Comparison of ENCODE assay signal across 10 cellular contexts in the genomic region with DNA sequence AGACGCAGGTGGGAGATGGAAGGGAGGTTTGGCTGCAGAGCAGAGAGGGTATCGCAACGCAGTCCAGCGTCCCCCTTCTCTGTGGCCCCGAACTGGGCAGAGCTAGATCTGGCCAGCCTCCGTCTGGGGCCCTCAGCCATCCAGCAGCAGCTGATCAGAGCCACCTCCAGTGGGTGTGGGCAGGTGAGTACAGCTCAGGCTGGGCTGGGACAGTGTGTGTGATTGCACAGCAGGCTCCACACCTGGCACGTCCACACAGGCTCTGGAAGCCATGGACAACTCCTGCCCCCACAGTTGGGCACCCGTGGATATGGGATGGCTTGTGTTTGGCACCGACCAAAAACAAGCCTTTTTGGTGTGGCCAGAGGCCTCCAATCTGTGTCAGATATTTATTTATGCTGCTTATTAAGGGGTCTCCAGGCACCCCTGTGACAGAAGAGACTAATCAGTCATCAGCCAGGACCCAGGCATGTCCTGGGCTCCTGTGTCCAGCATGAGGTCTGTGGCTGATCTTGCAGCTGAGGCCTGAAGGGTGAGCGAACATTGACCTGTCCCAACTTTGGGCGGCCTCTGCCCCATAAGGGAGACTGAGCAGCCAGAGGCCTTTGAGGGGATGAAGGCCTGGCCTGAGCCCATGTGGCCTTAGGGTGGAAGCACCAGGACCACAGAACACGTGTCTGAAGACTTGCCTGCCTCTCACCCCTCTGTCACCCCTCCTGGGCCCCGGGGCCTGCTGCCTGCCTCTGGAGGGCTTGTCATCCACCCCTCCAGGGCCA. TPM values are rescaled to one million over a fixed set of nuclear protein-coding genes. Genes with fewer than 3 reads are reported as not detected.
DNase-seq lines count a peak whose midpoint lies in the region; ATAC-seq and TF ChIP-seq lines count a peak whose summit lies in the region.
"Had no signal": no experiment of that assay in that cellular context is flagged by ENCODE, and none has a peak within 500 bp of the region (broad histone marks: within the 10 kb centered on the region; RNA-seq: fewer than 3 reads in every experiment).

No MANE protein-coding gene starts in this region.

- no peak for ATAC-seq in IMR-90 (ENCODE audit: low read depth)
- ATAC-seq in GM21723 (IDR thresholded peaks at IDR 0.05; ENCODE audit: unreplicated experiment), result no peak

- CTCF ChIA-PET in AG04450 (lab: Charles Lee) (interaction anchor here (3.4 kb wide), 1 partner anchor 8 kb away, joined by 19 read pairs; no protein-coding TSS in a partner anchor), IMR-90 (lab: Yijun Ruan, JAX) (interaction anchor here (0.6 to 0.8 kb wide), 2 partner anchors 71 to 326 kb away, joined by 3 read pairs; no protein-coding TSS in a partner anchor)

- POLR2A ChIA-PET in AG04450 (lab: Yijun Ruan, JAX), result interaction anchor here (1.5 to 2.5 kb wide), 3 partner anchors 79 to 124 kb away, joined by 4 to 11 read pairs (median 5); partner anchors contain the start of gene TOB2
- POLR2A ChIA-PET in IMR-90 (lab: Charles Lee; ENCODE audit: unreplicated experiment), result interaction anchor here (0.5 kb wide), 1 partner anchor 334 kb away, joined by 5 read pairs; no protein-coding TSS in a partner anchor

- H3K4me3 ChIP-seq in AG04450 (ENCODE audit: low read depth, low read length) (no peak overlapping the region), IMR-90 (ENCODE audit: insufficient read depth, low read depth, low read length) (no peak overlapping the region), neural progenitor cell (no peak overlapping the region)
- H3K4me3 ChIP-seq: lung had no signal

- H3K56ac ChIP-seq in IMR-90 (ENCODE audit: extremely low read depth, insufficient read depth, low read length), result no peak overlapping the region

- H3K4me3 Mint-ChIP-seq in chondrocyte (ENCODE audit: unreplicated experiment), result peak overlapping the region; percentile 38
- H3K4me3 Mint-ChIP-seq in neural progenitor cell, result no peak overlapping the region

- H4K20me1 ChIP-seq in IMR-90 (ENCODE audit: insufficient read depth, low read length) (peaks cover 26% of the 10 kb centered on the region), neural progenitor cell (ENCODE audit: low read depth) (peaks cover 4% of the 10 kb centered on the region)

- H3K14ac ChIP-seq in IMR-90 (replicated peaks; ENCODE audit: low read depth, low read length), result no peak overlapping the region

- H3K27ac Mint-ChIP-seq in chondrocyte (ENCODE audit: unreplicated experiment) (peak overlapping the region; percentile 17), neural progenitor cell (no peak overlapping the region)

- H3K27me3 Mint-ChIP-seq in chondrocyte (ENCODE audit: low read depth) (no peaks in the 10 kb centered on the region), neural progenitor cell (ENCODE audit: insufficient read depth, low read depth) (peaks cover 4% of the 10 kb centered on the region)

- H2BK20ac ChIP-seq in IMR-90 (ENCODE audit: low read depth, low read length), result no peak overlapping the region

- H3K4ac ChIP-seq in IMR-90 (ENCODE audit: low read depth, low read length), result peak overlapping the region; percentile 94

- no peak for TF ChIP-seq RAD21 in IMR-90 (IDR thresholded peaks at IDR 0.05; ENCODE audit: low read length)

- peaks cover 14% of the 10 kb centered on the region for H3F3A ChIP-seq in neural progenitor cell (ENCODE audit: low read depth)

- 91% methylated on average over 5 of the region's 13 CpGs; no CpG with 5 or more reads in 1 of the 2 experiments for WGBS in IMR-90 (ENCODE audit: extremely low coverage in 2 of 2, insufficient read length in 1 of 2), 2 experiments

- no peak overlapping the region for H2BK15ac ChIP-seq in IMR-90 (ENCODE audit: low read depth, low read length)

- in situ Hi-C loops in IMR-90 (cut with MboI; ENCODE audit: low sequenced_read_pairs), result no loop called here

- intact Hi-C loops in IMR-90 (cut with micrococcal nuclease), result no loop called here

- DNase-seq in AG04450 (ENCODE audit: low read depth, low spot score) (no peak), IMR-90 (no peak), chondrocyte (ENCODE audit: low spot score) (no peak), neural progenitor cell (ENCODE audit: low spot score) (no peak), NCI-H82 (lab: John Stamatoyannopoulos, UW) (no peak), amniotic stem cell (lab: John Stamatoyannopoulos, UW) (no peak), NOMO-1 treated with dmso at 0.1 percent for 144 hours (lab: John Stamatoyannopoulos, UW; ENCODE audit: unreplicated experiment) (no peak)
- DNase-seq: NCI-H1092 had no signal

- no peak for TF ChIP-seq POLR2A in IMR-90 (IDR thresholded peaks at IDR 0.05; ENCODE audit: low read depth, low read length)

- H3K9ac ChIP-seq in IMR-90 (ENCODE audit: low read depth, low read length) (no peak overlapping the region), neural progenitor cell (no peak overlapping the region)

- dilution Hi-C loops in IMR-90 (cut with HindIII; ENCODE audit: low sequenced_read_pairs, unreplicated experiment), result no loop called here

- H2AFZ ChIP-seq in IMR-90 (replicated peaks; ENCODE audit: low read length, poor library complexity), result no peak overlapping the region
- no peak overlapping the region for H2AFZ ChIP-seq in neural progenitor cell (replicated peaks)

- no peak overlapping the region for H4K5ac ChIP-seq in IMR-90 (ENCODE audit: low read depth, low read length)

- TF ChIP-seq CTCF in AG04450 (IDR thresholded peaks at IDR 0.05; ENCODE audit: low read depth, low read length), result no peak
- no peak for TF ChIP-seq CTCF in IMR-90 (conservative IDR thresholded peaks at IDR 0.05; ENCODE audit: low read depth, low read length)
- no peak for TF ChIP-seq CTCF in chondrocyte (IDR thresholded peaks at IDR 0.05)
- no peak for TF ChIP-seq CTCF in neural progenitor cell (IDR thresholded peaks at IDR 0.05)

- no peak overlapping the region for H3K4me2 ChIP-seq in IMR-90 (ENCODE audit: low read depth, low read length)
- no peak overlapping the region for H3K4me2 ChIP-seq in neural progenitor cell

- H3K36me3 Mint-ChIP-seq in chondrocyte (ENCODE audit: low read depth) (peaks cover 7% of the 10 kb centered on the region), neural progenitor cell (peaks cover 19% of the 10 kb centered on the region)

- peaks cover 15% of the 10 kb centered on the region; the same call in 1 of the 2 replicates for H3K9me1 ChIP-seq in IMR-90 (ENCODE audit: insufficient read depth, low read length)

- no peak overlapping the region for H2AK9ac ChIP-seq in IMR-90 (replicated peaks; ENCODE audit: low read depth, low read length, poor library complexity)

- peaks cover 6 to 50% of the 10 kb centered on the region in 2 experiments; a peak in 3 of 4 replicates for H3K79me1 ChIP-seq in IMR-90 (ENCODE audit: low read depth in 1 of 2, low read length in 2 of 2)

- H3K36me3 ChIP-seq in IMR-90 (ENCODE audit: control insufficient read depth, insufficient read depth, low read length) (peaks cover 57% of the 10 kb centered on the region), neural progenitor cell (no peaks in the 10 kb centered on the region)

- BruUV-seq in IMR-90 (replicated peaks; lab: Mats Ljungman, UMichigan), result no TSS peak

- H3K27ac ChIP-seq in AG04450 (ENCODE audit: low read depth, low read length), result peak overlapping the region; percentile 98
- peak overlapping the region; percentile 94 for H3K27ac ChIP-seq in IMR-90 (ENCODE audit: insufficient read depth, low read length)
- H3K27ac ChIP-seq in neural progenitor cell, result peak overlapping the region; percentile 29

- H3K4me1 Mint-ChIP-seq in chondrocyte (ENCODE audit: low read depth), result peaks cover 14% of the 10 kb centered on the region
- H3K4me1 Mint-ChIP-seq in neural progenitor cell, result peaks cover 2% of the 10 kb centered on the region

- H3K23ac ChIP-seq in IMR-90 (ENCODE audit: low read depth, low read length), result no peak overlapping the region

- H2BK120ac ChIP-seq in IMR-90 (ENCODE audit: low read depth, low read length), result no peak overlapping the region

- H4K8ac ChIP-seq in IMR-90 (ENCODE audit: low read depth in 2 of 2, low read length in 2 of 2), result peak overlapping the region in 1 of 2 experiments; percentile 94; a peak in 1 of 4 replicates

- H3K4me1 ChIP-seq in IMR-90 (ENCODE audit: control insufficient read depth, insufficient read depth, low read length) (peaks cover 25% of the 10 kb centered on the region), neural progenitor cell (no peaks in the 10 kb centered on the region)

- no peaks in the 10 kb centered on the region; the same call in 1 of the 2 replicates for H3K9me3 ChIP-seq in AG04450 (ENCODE audit: control insufficient read depth, insufficient read depth, low read length)
- H3K9me3 ChIP-seq in IMR-90 (ENCODE audit: control insufficient read depth, insufficient read depth, low read length), result no peaks in the 10 kb centered on the region
- no peaks in the 10 kb centered on the region for H3K9me3 ChIP-seq in neural progenitor cell (ENCODE audit: low read depth)

- peak overlapping the region; percentile 25; the same call in 1 of the 2 replicates for H2AK5ac ChIP-seq in IMR-90 (ENCODE audit: low read depth, low read length)

- H3K79me2 ChIP-seq in neural progenitor cell (ENCODE audit: low read depth), result no peaks in the 10 kb centered on the region

- H3K18ac ChIP-seq in IMR-90 (ENCODE audit: low read depth, low read length), result no peak overlapping the region

- no peaks in the 10 kb centered on the region for H3K9me3 Mint-ChIP-seq in chondrocyte (ENCODE audit: low read depth)
- H3K9me3 Mint-ChIP-seq in neural progenitor cell, result no peaks in the 10 kb centered on the region

- peak overlapping the region; percentile 84 for H4K91ac ChIP-seq in IMR-90 (ENCODE audit: insufficient read depth, low read depth, low read length)

- peak overlapping the region; percentile 82 for H2BK5ac ChIP-seq in IMR-90 (ENCODE audit: low read depth, low read length, poor library complexity, severe bottlenecking)

- H3K27me3 ChIP-seq in AG04450 (ENCODE audit: control insufficient read depth, insufficient read depth, low read length) (no peaks in the 10 kb centered on the region), IMR-90 (ENCODE audit: control insufficient read depth, insufficient read depth, low read length) (no peaks in the 10 kb centered on the region), neural progenitor cell (no peaks in the 10 kb centered on the region)

RNA-seq across cellular contexts. Expression of gene POLR3H, which starts 18.6 kb away (rescaled TPM):
- 36.3 and 41.1 TPM in 2 replicates for polyA plus RNA-seq in AG04450 (2011; rRNA removed)
- polyA minus RNA-seq in AG04450 (2011; rRNA and poly(A)+ RNA removed), result 26.7 and 28.1 TPM in 2 replicates
- total RNA-seq in IMR-90 (2012; rRNA removed), result 37.8 and 39.7 TPM in 2 replicates
- 62.1 and 67.8 TPM in 2 replicates for polyA plus RNA-seq in IMR-90 (2012; rRNA removed)
- polyA plus RNA-seq in IMR-90 (2012; cell fraction: cytosol; rRNA removed), result 47.0 and 48.8 TPM in 2 replicates
- 34.7 and 48.2 TPM in 2 replicates for polyA plus RNA-seq in IMR-90 (2012; cell fraction: nucleus; rRNA removed; ENCODE audit: low replicate concordance)
- 39.6 to 57.3 TPM (median 41.5 TPM) in 3 replicates for total RNA-seq in chondrocyte
- 15.2 and 18.7 TPM in 2 replicates for total RNA-seq in neural progenitor cell (ENCODE audit: low replicate concordance)

RNA-seq across cellular contexts. Expression of gene CSDC2, which starts 35.2 kb away (rescaled TPM):
- polyA plus RNA-seq in AG04450 (2011; rRNA removed) (12.4 and 21.2 TPM in 2 replicates), IMR-90 (2012; rRNA removed) (23.1 and 26.3 TPM in 2 replicates)
- 5.6 and 9.4 TPM in 2 replicates for polyA minus RNA-seq in AG04450 (2011; rRNA and poly(A)+ RNA removed)
- total RNA-seq in IMR-90 (2012; rRNA removed) (2.5 and 2.8 TPM in 2 replicates), chondrocyte (12.7 to 21.7 TPM (median 20.9 TPM) in 3 replicates), neural progenitor cell (ENCODE audit: low replicate concordance) (1.3 TPM in 1 of 2 replicates, not detected in the other)
- 13.8 and 28.0 TPM in 2 replicates for polyA plus RNA-seq in IMR-90 (2012; cell fraction: cytosol; rRNA removed)
- 55.2 and 128 TPM in 2 replicates for polyA plus RNA-seq in IMR-90 (2012; cell fraction: nucleus; rRNA removed; ENCODE audit: low replicate concordance)

RNA-seq across cellular contexts. Expression of gene ACO2, which starts 56.7 kb away (rescaled TPM):
- 32.2 and 44.4 TPM in 2 replicates for polyA plus RNA-seq in AG04450 (2011; rRNA removed)
- 34.1 and 49.3 TPM in 2 replicates for polyA minus RNA-seq in AG04450 (2011; rRNA and poly(A)+ RNA removed)
- total RNA-seq in IMR-90 (2012; rRNA removed), result 65.3 and 71.3 TPM in 2 replicates
- 69.5 and 72.9 TPM in 2 replicates for polyA plus RNA-seq in IMR-90 (2012; rRNA removed)
- 55.7 and 81.0 TPM in 2 replicates for polyA plus RNA-seq in IMR-90 (2012; cell fraction: cytosol; rRNA removed)
- 43.2 and 73.9 TPM in 2 replicates for polyA plus RNA-seq in IMR-90 (2012; cell fraction: nucleus; rRNA removed; ENCODE audit: low replicate concordance)
- total RNA-seq in chondrocyte, result 60.9 to 85.6 TPM (median 62.4 TPM) in 3 replicates
- 36.6 and 61.8 TPM in 2 replicates for total RNA-seq in neural progenitor cell (ENCODE audit: low replicate concordance)

RNA-seq across cellular contexts. Expression of gene PHF5A, which starts 57.1 kb away (rescaled TPM):
- polyA plus RNA-seq in AG04450 (2011; rRNA removed) (47.9 and 53.8 TPM in 2 replicates), IMR-90 (2012; rRNA removed) (49.1 and 54.9 TPM in 2 replicates)
- 24.9 and 32.2 TPM in 2 replicates for polyA minus RNA-seq in AG04450 (2011; rRNA and poly(A)+ RNA removed)
- total RNA-seq in IMR-90 (2012; rRNA removed) (50.9 and 76.1 TPM in 2 replicates), chondrocyte (22.5 to 32.4 TPM (median 26.8 TPM) in 3 replicates), neural progenitor cell (ENCODE audit: low replicate concordance) (106 and 114 TPM in 2 replicates)
- polyA plus RNA-seq in IMR-90 (2012; cell fraction: cytosol; rRNA removed), result 14.7 and 25.4 TPM in 2 replicates
- 14.0 and 14.6 TPM in 2 replicates for polyA plus RNA-seq in IMR-90 (2012; cell fraction: nucleus; rRNA removed; ENCODE audit: low replicate concordance)

Comparison
In these comparisons a context has a peak if more than half of its experiments do, and no peak if none do; other contexts are left out.
1. H3K27ac ChIP-seq: peak in every context shown above with its lines; median percentile 98 in AG04450; 94 in IMR-90; 29 in neural progenitor cell.